16 cellular contexts compared by ENCODE assay signal in genomic region chr13:112814905-112815585, GRCh38.
DNase-seq lines count a peak whose midpoint lies in the region; ATAC-seq, FAIRE-seq and TF ChIP-seq lines count a peak whose summit lies in the region.
"Had no signal": no experiment of that assay in that cellular context is flagged by ENCODE, and none has a peak within 500 bp of the region (broad histone marks: within the 10 kb centered on the region; RNA-seq: fewer than 3 reads in every experiment).

No MANE protein-coding gene starts in this region.

- DNase-seq in Right ventricle myocardium inferior (ENCODE audit: missing footprints) (peak; percentile 43), cardiac septum (ENCODE audit: low spot score) (no peak), endothelial cell of umbilical vein (ENCODE audit: low read depth, low spot score) (peak; percentile 56), lung microvascular endothelial cell (ENCODE audit: low read depth in 2 of 2) (peak; percentile 58 to 86), globus pallidus (ENCODE audit: low spot score) (no peak)
- DNase-seq in activated CD4-positive, CD25-positive, alpha-beta regulatory T cell (lab: John Stamatoyannopoulos, UW), result no peak
- DNase-seq in stimulated activated CD4-positive, alpha-beta T cell treated with anti-CD3 and anti-CD28 coated beads, Interleukin-4, amount 100 ng/mL, for 4 hours, result no peak
- no peak for DNase-seq in activated CD4-positive, alpha-beta T cell treated with anti-CD3 and anti-CD28 coated beads for 36 hours
- DNase-seq: activated effector memory CD4-positive, alpha-beta T cell treated with Interleukin-2 at 50 U/mL for 16 hours; DMS79; KG1; NCI-H2107; small intestine; trophoblast cell had no signal

- H3K9ac ChIP-seq in endothelial cell of umbilical vein (replicated peaks; ENCODE audit: extremely low read depth, insufficient read depth, low read length), result no peak overlapping the region

- H3K36me3 ChIP-seq in endothelial cell of umbilical vein (ENCODE audit: control insufficient read depth in 2 of 2, extremely low read depth in 1 of 2, insufficient read depth in 2 of 2, low read length in 2 of 2), result peaks cover 0 to 16% of the 10 kb centered on the region in 2 experiments

- no peaks in the 10 kb centered on the region for H3K79me2 ChIP-seq in endothelial cell of umbilical vein (ENCODE audit: control insufficient read depth, insufficient read depth, low read length)

- H3K9me3 ChIP-seq in endothelial cell of umbilical vein (replicated peaks; ENCODE audit: control insufficient read depth, insufficient read depth, low read length), result no peaks in the 10 kb centered on the region

- no peaks in the 10 kb centered on the region for H3K9me1 ChIP-seq in endothelial cell of umbilical vein (replicated peaks; ENCODE audit: control insufficient read depth, extremely low read depth, insufficient read depth, low read length)

- POLR2A ChIA-PET in endothelial cell of umbilical vein (lab: Charles Lee), result no interaction called here
- POLR2A ChIA-PET in activated CD4-positive, alpha-beta T cell treated with anti-CD3 and anti-CD28 coated beads for 36 hours (lab: Charles Lee), result no interaction called here

- intact Hi-C loops in Right ventricle myocardium inferior (cut with DNase I), result loop anchor here (10.0 kb wide), 1 partner anchor 130 kb away; no protein-coding TSS in a partner anchor
- intact Hi-C loops in cardiac septum (cut with DNase I), result no loop called here
- intact Hi-C loops in endothelial cell of umbilical vein (cut with micrococcal nuclease), result no loop called here
- intact Hi-C loops in activated CD4-positive, alpha-beta T cell treated with anti-CD3 and anti-CD28 coated beads for 36 hours (cut with DNase I, micrococcal nuclease), result no loop called here

- no peak overlapping the region for H3K4me2 ChIP-seq in endothelial cell of umbilical vein (ENCODE audit: insufficient read depth, low read length)

- peak; percentile 53 for ATAC-seq in Right ventricle myocardium inferior
- ATAC-seq in activated CD4-positive, alpha-beta T cell treated with anti-CD3 and anti-CD28 coated beads for 36 hours, result no peak
- ATAC-seq: natural killer cell treated with Interleukin-12 subunit alpha and Interleukin-12 subunit beta and Interleukin-15 and Interleukin-18, amount 100 ng/mL, for 72 hours had no signal

- H3K27me3 ChIP-seq in endothelial cell of umbilical vein (ENCODE audit: control insufficient read depth in 2 of 2, insufficient read depth in 2 of 2, low read length in 2 of 2), result no peaks in the 10 kb centered on the region

- no peaks in the 10 kb centered on the region for H4K20me1 ChIP-seq in endothelial cell of umbilical vein (replicated peaks; ENCODE audit: control insufficient read depth, extremely low read depth, insufficient read depth, low read length)

- no peak overlapping the region for H3K27ac Mint-ChIP-seq in activated CD4-positive, alpha-beta T cell treated with anti-CD3 and anti-CD28 coated beads for 36 hours
- H3K27ac Mint-ChIP-seq: natural killer cell treated with Interleukin-12 subunit alpha and Interleukin-12 subunit beta and Interleukin-15 and Interleukin-18, amount 100 ng/mL, for 72 hours had no signal

- H3K4me1 ChIP-seq in endothelial cell of umbilical vein (ENCODE audit: control insufficient read depth, extremely low read depth, insufficient read depth, low read length), result peaks cover 5% of the 10 kb centered on the region

- no peak for TF ChIP-seq CTCF in endothelial cell of umbilical vein (IDR thresholded peaks at IDR 0.05; ENCODE audit: extremely low read depth in 1 of 2, insufficient read depth in 1 of 2, low read depth in 1 of 2, low read length in 2 of 2)

- dilution Hi-C loops in endothelial cell of umbilical vein (cut with MboI; ENCODE audit: extremely low pct_ligation_motif_present, low sequenced_read_pairs), result no loop called here

- no peaks in the 10 kb centered on the region for H3K4me1 Mint-ChIP-seq in activated CD4-positive, alpha-beta T cell treated with anti-CD3 and anti-CD28 coated beads for 36 hours

- H3K27me3 Mint-ChIP-seq in activated CD4-positive, alpha-beta T cell treated with anti-CD3 and anti-CD28 coated beads for 36 hours, result no peaks in the 10 kb centered on the region
- H3K27me3 Mint-ChIP-seq: natural killer cell treated with Interleukin-12 subunit alpha and Interleukin-12 subunit beta and Interleukin-15 and Interleukin-18, amount 100 ng/mL, for 72 hours had no signal

- BruUV-seq in endothelial cell of umbilical vein (replicated peaks; lab: Mats Ljungman, UMichigan), result no TSS peak

- peaks cover 60% of the 10 kb centered on the region for H3K36me3 Mint-ChIP-seq in activated CD4-positive, alpha-beta T cell treated with anti-CD3 and anti-CD28 coated beads for 36 hours (ENCODE audit: low read depth)
- H3K36me3 Mint-ChIP-seq: natural killer cell treated with Interleukin-12 subunit alpha and Interleukin-12 subunit beta and Interleukin-15 and Interleukin-18, amount 100 ng/mL, for 72 hours had no signal

- H3K9me3 Mint-ChIP-seq in activated CD4-positive, alpha-beta T cell treated with anti-CD3 and anti-CD28 coated beads for 36 hours (ENCODE audit: low read depth), result no peaks in the 10 kb centered on the region
- H3K9me3 Mint-ChIP-seq: natural killer cell treated with Interleukin-12 subunit alpha and Interleukin-12 subunit beta and Interleukin-15 and Interleukin-18, amount 100 ng/mL, for 72 hours had no signal

- peak overlapping the region; percentile 54 for H3K27ac ChIP-seq in endothelial cell of umbilical vein (ENCODE audit: insufficient read depth, low read depth, low read length)

- no peak overlapping the region for H3K4me3 Mint-ChIP-seq in activated CD4-positive, alpha-beta T cell treated with anti-CD3 and anti-CD28 coated beads for 36 hours
- H3K4me3 Mint-ChIP-seq: natural killer cell treated with Interleukin-12 subunit alpha and Interleukin-12 subunit beta and Interleukin-15 and Interleukin-18, amount 100 ng/mL, for 72 hours had no signal

- peak overlapping the region; percentile 49 for H2AFZ ChIP-seq in endothelial cell of umbilical vein (ENCODE audit: low read depth, low read length)

- no peak overlapping the region for H3K4me3 ChIP-seq in endothelial cell of umbilical vein (replicated peaks in 1 of 3; ENCODE audit: insufficient read depth in 1 of 3, low read depth in 1 of 3, low read length in 3 of 3)

- peak; percentile 97 for FAIRE-seq in endothelial cell of umbilical vein (lab: Jason Lieb, UNC)
- FAIRE-seq: islet of Langerhans, small intestine had no signal

- TF ChIP-seq POLR2A in endothelial cell of umbilical vein (IDR thresholded peaks at IDR 0.05; ENCODE audit: low read depth, low read length), result no peak

- CTCF ChIA-PET in endothelial cell of umbilical vein (lab: Charles Lee), result interaction anchor here (0.6 to 1.0 kb wide), 3 partner anchors 10 to 174 kb away, joined by 4 to 8 read pairs (median 4); no protein-coding TSS in a partner anchor
- CTCF ChIA-PET in activated CD4-positive, alpha-beta T cell treated with anti-CD3 and anti-CD28 coated beads for 36 hours (lab: Charles Lee), result no interaction called here

TF ChIP-seq in endothelial cell of umbilical vein, 7 proteins besides CTCF, POLR2A, EP300 and RAD21:
- TF ChIP-seq FOS (IDR thresholded peaks at IDR 0.05; ENCODE audit: borderline replicate concordance, insufficient read depth, low read length), result peak; percentile 34
- no peak for TF ChIP-seq GATA2 (IDR thresholded peaks at IDR 0.05; ENCODE audit: insufficient read depth, insufficient read length, low read depth, low read length)

Comparison
In these comparisons a context has a peak if more than half of its experiments do, and no peak if none do; other contexts are left out.
1. DNase-seq: peak in Right ventricle myocardium inferior (single experiment), endothelial cell of umbilical vein (single experiment) and lung microvascular endothelial cell (2 of 2); none in cardiac septum (single experiment), activated CD4-positive, CD25-positive, alpha-beta regulatory T cell (0 of 4), stimulated activated CD4-positive, alpha-beta T cell treated with anti-CD3 and anti-CD28 coated beads, Interleukin-4, amount 100 ng/mL, for 4 hours (0 of 2), globus pallidus (single experiment) and activated CD4-positive, alpha-beta T cell treated with anti-CD3 and anti-CD28 coated beads for 36 hours (single experiment).